Comparison of ENCODE assay signal across 7 cellular contexts in the genomic region with DNA sequence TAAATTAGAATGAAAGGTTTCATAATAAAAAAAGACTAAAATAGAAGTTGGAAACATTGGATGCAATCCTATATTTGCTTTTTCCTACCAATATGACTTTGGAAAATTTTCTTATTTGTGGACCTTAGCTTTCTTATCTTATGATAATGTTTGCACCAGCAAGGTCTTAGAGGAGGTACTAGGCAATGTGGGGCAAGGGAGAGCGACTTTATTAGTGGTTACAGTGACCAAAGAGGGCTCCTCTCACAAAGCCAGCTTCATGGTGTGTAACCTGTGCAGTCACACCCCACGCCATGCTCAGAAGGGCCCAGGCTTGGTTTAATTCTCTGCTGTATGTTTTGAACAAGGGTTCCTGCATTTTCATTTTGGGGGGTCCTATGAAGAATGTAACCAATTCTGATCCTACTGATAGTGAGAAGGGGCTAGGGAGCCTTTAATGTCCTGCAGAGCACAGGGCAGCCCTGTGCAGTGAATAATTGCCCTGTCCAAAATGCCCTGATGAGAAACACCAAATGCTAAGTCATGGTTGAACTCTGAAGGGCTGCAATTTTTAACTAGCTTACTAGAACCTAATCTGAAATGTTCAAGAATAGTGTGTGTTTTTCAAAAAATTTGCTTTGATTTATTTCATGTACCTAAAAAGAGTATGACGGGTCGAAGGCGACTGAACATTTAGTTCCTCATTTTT.
"Had no signal": no experiment of that assay in that cellular context is flagged by ENCODE, and none has a peak within 500 bp of the region (broad histone marks: within the 10 kb centered on the region; RNA-seq: fewer than 3 reads in every experiment).

No MANE protein-coding gene starts in this region.

- H3K9me3 Mint-ChIP-seq: H9 had no signal

- H2AFZ ChIP-seq: GM23338 had no signal

- H3K4me3 ChIP-seq: GM23338 had no signal

- H3K4me3 Mint-ChIP-seq: GM23338, H9, IgD-negative memory B cell had no signal

- H3K36me3 Mint-ChIP-seq: IgD-negative memory B cell had no signal

- ATAC-seq: GM23338, HepG2 had no signal

- H3K27ac Mint-ChIP-seq: GM23338, H9, IgD-negative memory B cell had no signal

- H3K4me1 Mint-ChIP-seq: GM23338, H9, IgD-negative memory B cell had no signal

- DNase-seq: H9, HCEC 1CT, KBM-7 had no signal

- H3K27ac ChIP-seq: HL-60 had no signal

- H3K27me3 Mint-ChIP-seq: IgD-negative memory B cell had no signal

- H3K4me2 ChIP-seq: GM23338 had no signal
